ENCODE assay signal across 8 cellular contexts in the genomic region with DNA sequence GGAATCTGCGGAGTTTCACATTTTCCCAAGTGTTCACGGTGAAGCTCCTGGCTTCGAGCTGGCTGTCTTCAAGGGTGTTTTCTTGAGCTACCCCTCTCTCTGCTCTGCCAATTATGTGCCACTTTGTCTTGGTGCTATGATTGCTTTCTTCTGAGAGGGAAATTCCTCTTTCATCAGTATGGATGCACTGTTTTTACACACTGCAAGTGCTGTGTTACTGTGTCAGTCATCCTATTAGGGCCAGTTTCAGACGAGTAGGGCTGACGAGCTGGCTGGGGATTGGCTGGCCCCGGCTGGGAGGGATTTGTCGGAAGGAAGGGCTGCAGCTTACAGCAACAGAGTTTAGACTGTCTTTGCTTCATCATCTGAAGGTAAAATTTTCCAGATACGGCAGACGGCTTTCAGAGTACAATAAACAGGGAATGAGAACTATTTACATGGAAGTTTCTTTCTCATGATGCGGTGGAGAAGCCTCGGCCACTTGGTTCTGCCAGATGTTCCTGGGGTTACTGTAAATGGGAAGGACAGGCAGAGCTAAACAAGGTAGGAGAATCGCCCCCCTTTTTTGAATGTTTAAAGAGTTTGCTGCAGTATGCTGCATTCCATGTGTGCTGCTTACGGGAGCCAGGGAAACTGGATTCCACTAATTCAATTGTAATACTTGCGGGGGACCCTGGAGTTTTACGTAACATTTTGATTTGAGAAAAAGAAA.
DNase-seq lines count a peak whose midpoint lies in the region; ATAC-seq, FAIRE-seq and TF ChIP-seq lines count a peak whose summit lies in the region.

A gene with protein sequence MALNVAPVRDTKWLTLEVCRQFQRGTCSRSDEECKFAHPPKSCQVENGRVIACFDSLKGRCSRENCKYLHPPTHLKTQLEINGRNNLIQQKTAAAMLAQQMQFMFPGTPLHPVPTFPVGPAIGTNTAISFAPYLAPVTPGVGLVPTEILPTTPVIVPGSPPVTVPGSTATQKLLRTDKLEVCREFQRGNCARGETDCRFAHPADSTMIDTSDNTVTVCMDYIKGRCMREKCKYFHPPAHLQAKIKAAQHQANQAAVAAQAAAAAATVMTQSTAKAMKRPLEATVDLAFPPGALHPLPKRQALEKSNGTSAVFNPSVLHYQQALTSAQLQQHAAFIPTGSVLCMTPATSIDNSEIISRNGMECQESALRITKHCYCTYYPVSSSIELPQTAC (plus strand): TSS at position 345 of the 712 bp plus-strand sequence. CDS start 53,903 bp downstream, outside the sequence.

- POLR2A ChIA-PET in AG04449 (lab: Yijun Ruan, JAX) = interaction anchor here (0.6 to 1.4 kb wide), 7 partner anchors 9 to 113 kb away, joined by 3 to 5 read pairs (median 3); no protein-coding TSS in a partner anchor

- FAIRE-seq in islet of Langerhans (lab: Jason Lieb, UNC) = peak; percentile 74

- ATAC-seq in GM18909 (IDR thresholded peaks at IDR 0.05; ENCODE audit: poor library complexity, unreplicated experiment) (peak; percentile 96), HG03159 (IDR thresholded peaks at IDR 0.05; ENCODE audit: unreplicated experiment) (peak; percentile 98)

- TF ChIP-seq CTCF in AG04449 (IDR thresholded peaks at IDR 0.05; ENCODE audit: insufficient read depth, low read length, missing control alignments) = no peak

- DNase-seq in AG04449 (ENCODE audit: low read depth, low spot score) = peak; percentile 75
- DNase-seq in NCI-H2227 (lab: John Stamatoyannopoulos, UW; ENCODE audit: unreplicated experiment) = peak; percentile 82
- peak; percentile 77 for DNase-seq in activated CD4-positive, CD25-positive, alpha-beta regulatory T cell treated with anti-CD3 and anti-CD28 coated beads, Interleukin-2, amount 50 U/mL, for 16 hours (ENCODE audit: low read depth, low spot score)
- peak; percentile 85 for DNase-seq in central memory CD4-positive, alpha-beta T cell
- peak; percentile 70 to 78 for DNase-seq in stimulated activated CD4-positive, alpha-beta T cell treated with anti-CD3 and anti-CD28 coated beads, Interleukin-12 subunit alpha, Interleukin-12 subunit beta, amount 100 ng/mL, for 24 hours (ENCODE audit: low read depth in 2 of 2)

- CTCF ChIA-PET in AG04449 (lab: Yijun Ruan, JAX) = interaction anchor here (0.9 to 7.9 kb wide), 7 partner anchors 9 to 212 kb away, joined by 3 to 57 read pairs (median 11); a partner anchor contains a TSS

- H3K4me3 ChIP-seq in AG04449 (ENCODE audit: low read depth, low read length) = peak within 1 kb of the TSS; percentile 73

Comparison
In these comparisons a context has a peak if more than half of its experiments do, and no peak if none do; other contexts are left out.
1. Peak in every context shown above with its lines: DNase-seq, ATAC-seq and H3K4me3 ChIP-seq.